In the genomic region with DNA sequence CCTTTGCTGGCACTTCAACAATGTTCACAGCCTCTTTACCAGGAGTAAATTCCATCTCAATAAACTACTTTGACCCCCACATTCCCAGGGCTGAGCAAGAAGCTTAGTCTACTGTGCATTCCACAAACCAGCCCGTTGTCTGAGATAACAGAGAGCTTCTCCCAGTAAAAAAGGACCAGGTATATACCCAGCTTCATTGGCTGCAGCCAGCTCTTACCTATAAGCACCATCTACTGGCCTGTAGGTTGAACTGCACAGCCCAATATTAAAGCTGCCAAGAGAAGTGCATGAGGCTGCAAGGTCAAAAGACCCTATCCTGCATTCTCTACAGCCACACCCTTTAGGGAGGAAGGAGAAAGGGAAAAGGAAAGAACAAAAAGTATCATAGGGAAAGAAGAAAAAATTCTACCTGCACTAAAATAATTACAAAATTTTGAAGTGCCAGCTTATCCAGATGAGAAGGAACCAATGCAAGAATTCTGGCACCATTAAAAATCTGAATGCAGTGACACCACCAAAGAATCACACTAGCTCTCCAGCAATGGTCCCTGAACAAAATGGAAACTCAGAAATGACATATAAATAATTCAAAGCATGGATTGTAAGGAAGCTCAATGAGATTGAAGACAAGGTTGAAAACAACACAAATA, we compare ENCODE assay signal across 8 cellular contexts. TPM values are rescaled to one million over a fixed set of nuclear protein-coding genes. Genes with fewer than 3 reads are reported as not detected.
A peak's percentile ranks its signal among the peaks of the same experiment; 100 is the strongest.
DNase-seq lines count a peak whose midpoint lies in the region; ATAC-seq and TF ChIP-seq lines count a peak whose summit lies in the region.

No MANE protein-coding gene starts in this region.

- TF ChIP-seq RAD21 in HCT116 (IDR thresholded peaks at IDR 0.05; ENCODE audit: low read depth), result peak; percentile 73

- H4K20me1 ChIP-seq in HCT116 (ENCODE audit: insufficient read depth) (no peaks in the 10 kb centered on the region), SU-DHL-6 (ENCODE audit: low read depth, low read length) (no peaks in the 10 kb centered on the region)

- no peak for TF ChIP-seq EP300 in transverse colon (IDR thresholded peaks at IDR 0.05; ENCODE audit: low read depth)

- no peak overlapping the region for H3K9ac ChIP-seq in HCT116 (ENCODE audit: low read length)
- H3K9ac ChIP-seq in SU-DHL-6 (ENCODE audit: low read length), result no peak overlapping the region

- RAD21 ChIA-PET in HCT116 (lab: Charles Lee; ENCODE audit: low non-redundant PET in 1 of 2, low total read pairs in 2 of 2, uncharacterized antibody in 2 of 2, unreplicated experiment in 2 of 2), result interaction anchor here (1.0 kb wide), 2 partner anchors 9 to 146 kb away, joined by 4 read pairs; no protein-coding TSS in a partner anchor

- in situ Hi-C loops in transverse colon (cut with MboI; ENCODE audit: low pct_ligation_motif_present in 1 of 4, low pct_unique_long_range_greater_than_20kb in 1 of 4, low sequenced_read_pairs in 3 of 4), result no loop called here

- H3K9me2 ChIP-seq in HCT116 (ENCODE audit: insufficient read depth) (no peaks in the 10 kb centered on the region), SU-DHL-6 (replicated peaks; ENCODE audit: insufficient read depth, low read length) (no peaks in the 10 kb centered on the region)

- H3K79me2 ChIP-seq in HCT116 (ENCODE audit: insufficient read depth, low read length) (no peaks in the 10 kb centered on the region), SU-DHL-6 (ENCODE audit: insufficient read depth, low read length) (no peaks in the 10 kb centered on the region)

- H3K27ac ChIP-seq in HCT116 (ENCODE audit: low read depth, low read length), result no peak overlapping the region
- no peak overlapping the region for H3K27ac ChIP-seq in SU-DHL-6 (ENCODE audit: low read depth, low read length)
- no peak overlapping the region for H3K27ac ChIP-seq in left ventricle myocardium inferior (replicated peaks)
- no peak overlapping the region for H3K27ac ChIP-seq in transverse colon

- no peaks in the 10 kb centered on the region for H3F3A ChIP-seq in SU-DHL-6 (ENCODE audit: insufficient read depth)

- no peaks in the 10 kb centered on the region for H3K36me3 ChIP-seq in HCT116 (ENCODE audit: control insufficient read depth in 1 of 2, insufficient read depth in 2 of 2, low read length in 2 of 2)
- H3K36me3 ChIP-seq in SU-DHL-6 (ENCODE audit: low read length), result no peaks in the 10 kb centered on the region
- H3K36me3 ChIP-seq in left ventricle myocardium inferior, result no peaks in the 10 kb centered on the region
- no peaks in the 10 kb centered on the region for H3K36me3 ChIP-seq in transverse colon

- no TSS peak for BruUV-seq in HCT116 (replicated peaks; lab: Mats Ljungman, UMichigan)

- H2AFZ ChIP-seq in HCT116 (ENCODE audit: low read depth, low read length, poor library complexity, severe bottlenecking), result peak overlapping the region; percentile 98
- H2AFZ ChIP-seq in SU-DHL-6 (ENCODE audit: low read depth, low read length, severe bottlenecking), result no peak overlapping the region

- H3K4me2 ChIP-seq in HCT116 (ENCODE audit: low read length) (peak overlapping the region; percentile 23; the same call in 1 of the 2 replicates), SU-DHL-6 (ENCODE audit: low read depth, low read length, poor library complexity, severe bottlenecking) (no peak overlapping the region)

- peaks cover 0 to 6% of the 10 kb centered on the region in 2 experiments; a peak in 2 of 4 replicates for H3K4me1 ChIP-seq in HCT116 (ENCODE audit: control insufficient read depth in 1 of 2, insufficient read depth in 2 of 2, low read length in 2 of 2)
- H3K4me1 ChIP-seq in left ventricle myocardium inferior, result no peaks in the 10 kb centered on the region
- H3K4me1 ChIP-seq in transverse colon, result no peaks in the 10 kb centered on the region

- H3K4me3 ChIP-seq in HCT116 (replicated peaks in 1 of 2; ENCODE audit: low read depth in 1 of 2, low read length in 2 of 2) (no peak overlapping the region), SU-DHL-6 (ENCODE audit: insufficient read depth, low read length, poor library complexity, severe bottlenecking) (no peak overlapping the region), left ventricle myocardium inferior (no peak overlapping the region), transverse colon (no peak overlapping the region)

- H3K27me3 ChIP-seq in HCT116 (ENCODE audit: insufficient read depth, low read length) (no peaks in the 10 kb centered on the region), SU-DHL-6 (ENCODE audit: low read length) (no peaks in the 10 kb centered on the region), left ventricle myocardium inferior (ENCODE audit: low read depth) (peaks cover 3% of the 10 kb centered on the region), transverse colon (no peaks in the 10 kb centered on the region)

- POLR2A ChIA-PET in HCT116 (lab: Charles Lee), result no interaction called here

- CTCF ChIA-PET in HCT116 (lab: Charles Lee), result interaction anchor here (0.7 to 1.6 kb wide), 10 partner anchors 9 to 365 kb away, joined by 3 to 16 read pairs (median 4); a partner anchor contains a TSS

- intact Hi-C loops in HCT116 (cut with micrococcal nuclease) (no loop called here), left ventricle myocardium inferior (cut with micrococcal nuclease) (no loop called here), transverse colon (cut with DNase I; ENCODE audit: low total_unique reads) (loop anchor here (5.0 kb wide), 1 partner anchor 1900 kb away; no protein-coding TSS in a partner anchor)

- 0% methylated on average over 1 of the region's 1 CpG; no CpG with 5 or more reads in 1 of the 2 donors for WGBS in transverse colon (ENCODE audit: low coverage in 1 of 2), 2 donors

- peak; percentile 3 for DNase-seq in stimulated activated CD4-positive, alpha-beta T cell treated with anti-CD3 and anti-CD28 coated beads, Interleukin-15, amount 100 ng/mL, for 24 hours
- no peak for DNase-seq in stimulated activated CD4-positive, alpha-beta T cell treated with anti-CD3 and anti-CD28 coated beads, Interleukin-2, amount 100 ng/mL, for 24 hours
- peak; percentile 38 for DNase-seq in HCT116 (ENCODE audit: low read depth, low spot score)
- peak; percentile 59 to 60 for DNase-seq in Kasumi-1 (lab: John Stamatoyannopoulos, UW)
- no peak for DNase-seq in left ventricle myocardium inferior
- no peak for DNase-seq in transverse colon
- DNase-seq in stimulated activated CD4-positive, alpha-beta T cell treated with anti-CD3 and anti-CD28 coated beads, Interleukin-12 subunit alpha, Interleukin-12 subunit beta, amount 100 ng/mL, for 4 hours, result no peak

- H3K9me3 ChIP-seq in HCT116 (ENCODE audit: control insufficient read depth in 1 of 2, insufficient read depth in 1 of 2, low read depth in 1 of 2, low read length in 2 of 2) (no peaks in the 10 kb centered on the region), SU-DHL-6 (ENCODE audit: insufficient read depth, low read length) (no peaks in the 10 kb centered on the region), left ventricle myocardium inferior (replicated peaks) (no peaks in the 10 kb centered on the region), transverse colon (no peaks in the 10 kb centered on the region)

- TF ChIP-seq POLR2A in HCT116 (IDR thresholded peaks at IDR 0.05; ENCODE audit: borderline replicate concordance, extremely low read depth, insufficient read depth, insufficient read length), result no peak
- no peak for TF ChIP-seq POLR2A in transverse colon (IDR thresholded peaks at IDR 0.05)

- ATAC-seq in HCT116, result peak; percentile 100

- TF ChIP-seq CTCF in HCT116 (IDR thresholded peaks at IDR 0.05 in 2 of 3, conservative IDR thresholded peaks at IDR 0.05 in 1 of 3; ENCODE audit: borderline replicate concordance in 1 of 3, insufficient read depth in 1 of 3, low read depth in 2 of 3, low read length in 2 of 3) (peak; percentile 36 to 83 (median 83); a peak in 5 of 6 replicates), SU-DHL-6 (IDR thresholded peaks at IDR 0.05; ENCODE audit: insufficient read depth, low read length, poor library complexity, severe bottlenecking) (peak; percentile 21), left ventricle myocardium inferior (IDR thresholded peaks at IDR 0.05; ENCODE audit: borderline replicate concordance) (peak; percentile 79), transverse colon (IDR thresholded peaks at IDR 0.05) (peak; percentile 34 to 59 (median 52))

TF ChIP-seq in HCT116, 20 proteins besides CTCF, POLR2A, EP300 and RAD21:
- TF ChIP-seq EGR1 (IDR thresholded peaks at IDR 0.05; ENCODE audit: low read depth) (no peak), EZH2 (IDR thresholded peaks at IDR 0.05) (no peak), TCF7L2 (IDR thresholded peaks at IDR 0.05; ENCODE audit: borderline replicate concordance, extremely low read depth, insufficient read depth, insufficient read length) (no peak), CBX3 (IDR thresholded peaks at IDR 0.05; ENCODE audit: low read depth) (peak; percentile 34; the same call in 1 of the 2 replicates)
- TF ChIP-seq, protein P1, sequence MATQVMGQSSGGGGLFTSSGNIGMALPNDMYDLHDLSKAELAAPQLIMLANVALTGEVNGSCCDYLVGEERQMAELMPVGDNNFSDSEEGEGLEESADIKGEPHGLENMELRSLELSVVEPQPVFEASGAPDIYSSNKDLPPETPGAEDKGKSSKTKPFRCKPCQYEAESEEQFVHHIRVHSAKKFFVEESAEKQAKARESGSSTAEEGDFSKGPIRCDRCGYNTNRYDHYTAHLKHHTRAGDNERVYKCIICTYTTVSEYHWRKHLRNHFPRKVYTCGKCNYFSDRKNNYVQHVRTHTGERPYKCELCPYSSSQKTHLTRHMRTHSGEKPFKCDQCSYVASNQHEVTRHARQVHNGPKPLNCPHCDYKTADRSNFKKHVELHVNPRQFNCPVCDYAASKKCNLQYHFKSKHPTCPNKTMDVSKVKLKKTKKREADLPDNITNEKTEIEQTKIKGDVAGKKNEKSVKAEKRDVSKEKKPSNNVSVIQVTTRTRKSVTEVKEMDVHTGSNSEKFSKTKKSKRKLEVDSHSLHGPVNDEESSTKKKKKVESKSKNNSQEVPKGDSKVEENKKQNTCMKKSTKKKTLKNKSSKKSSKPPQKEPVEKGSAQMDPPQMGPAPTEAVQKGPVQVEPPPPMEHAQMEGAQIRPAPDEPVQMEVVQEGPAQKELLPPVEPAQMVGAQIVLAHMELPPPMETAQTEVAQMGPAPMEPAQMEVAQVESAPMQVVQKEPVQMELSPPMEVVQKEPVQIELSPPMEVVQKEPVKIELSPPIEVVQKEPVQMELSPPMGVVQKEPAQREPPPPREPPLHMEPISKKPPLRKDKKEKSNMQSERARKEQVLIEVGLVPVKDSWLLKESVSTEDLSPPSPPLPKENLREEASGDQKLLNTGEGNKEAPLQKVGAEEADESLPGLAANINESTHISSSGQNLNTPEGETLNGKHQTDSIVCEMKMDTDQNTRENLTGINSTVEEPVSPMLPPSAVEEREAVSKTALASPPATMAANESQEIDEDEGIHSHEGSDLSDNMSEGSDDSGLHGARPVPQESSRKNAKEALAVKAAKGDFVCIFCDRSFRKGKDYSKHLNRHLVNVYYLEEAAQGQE (IDR thresholded peaks at IDR 0.05; ENCODE audit: low read depth), result no peak

RNA-seq across cellular contexts. Expression of a gene that starts 45.7 kb away (rescaled TPM):
- total RNA-seq in HCT116 (2021; ENCODE audit: unreplicated experiment) (12.0 TPM), left ventricle myocardium inferior (5.2 TPM), transverse colon (1 to 10 TPM; 4.1 to 6.0 (median 4.8) TPM)
- 2.4 and 3.5 TPM in 2 replicates for polyA plus RNA-seq in HCT116 (2012)

Comparison
In these comparisons a context has a peak if more than half of its experiments do, and no peak if none do; other contexts are left out.
1. DNase-seq: peak in stimulated activated CD4-positive, alpha-beta T cell treated with anti-CD3 and anti-CD28 coated beads, Interleukin-15, amount 100 ng/mL, for 24 hours (single experiment), HCT116 (single experiment) and Kasumi-1 (2 of 2); none in stimulated activated CD4-positive, alpha-beta T cell treated with anti-CD3 and anti-CD28 coated beads, Interleukin-2, amount 100 ng/mL, for 24 hours (0 of 2), left ventricle myocardium inferior (single experiment), transverse colon (single experiment) and stimulated activated CD4-positive, alpha-beta T cell treated with anti-CD3 and anti-CD28 coated beads, Interleukin-12 subunit alpha, Interleukin-12 subunit beta, amount 100 ng/mL, for 4 hours (single experiment).
2. CTCF ChIP-seq: peak in every context shown above with its lines; median percentile 83 in HCT116; 79 in left ventricle myocardium inferior; 52 in transverse colon; 21 in SU-DHL-6.